17 cellular contexts compared by ENCODE assay signal in the genomic region with DNA sequence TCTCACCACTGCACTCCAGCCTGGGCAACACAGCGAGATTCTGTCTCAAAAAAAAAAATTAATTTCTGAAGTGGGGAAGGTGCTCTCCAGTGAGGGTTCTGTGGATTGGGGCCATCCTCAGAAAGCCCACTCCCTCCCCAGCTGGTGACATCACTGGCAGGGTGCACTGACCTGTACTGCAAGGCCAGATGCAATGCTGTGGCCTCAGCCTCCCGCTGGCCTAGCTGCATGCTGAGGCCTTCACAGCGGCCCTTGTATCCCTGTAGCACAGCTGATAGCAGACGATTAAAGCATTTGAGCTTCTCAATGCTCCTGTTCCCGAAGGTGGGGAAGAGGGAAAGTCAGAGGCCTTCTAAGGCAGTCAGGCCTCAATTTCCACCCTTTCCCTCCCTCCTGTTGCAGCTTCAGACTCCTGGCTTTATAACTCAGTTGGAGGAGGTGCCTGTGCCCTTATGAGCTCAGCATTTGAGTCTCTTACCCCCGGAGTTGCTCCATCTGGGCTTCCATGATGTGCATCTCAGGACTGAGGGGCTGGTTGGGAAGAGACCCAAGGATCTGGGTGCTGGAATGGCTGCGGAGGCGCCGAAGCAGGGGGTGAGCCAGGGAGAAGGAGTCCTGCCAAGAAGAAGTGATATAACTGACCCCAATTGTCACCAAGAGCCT. TPM values are rescaled to one million over a fixed set of nuclear protein-coding genes. Genes with fewer than 3 reads are reported as not detected.
"Had no signal": no experiment of that assay in that cellular context is flagged by ENCODE, and none has a peak within 500 bp of the region (broad histone marks: within the 10 kb centered on the region; RNA-seq: fewer than 3 reads in every experiment).

No MANE protein-coding gene starts in this region.

- H3K4me1 ChIP-seq: psoas muscle had no signal

- H3K4me3 ChIP-seq: psoas muscle, right lobe of liver had no signal

- H3K4me3 Mint-ChIP-seq: activated B cell treated with CpG ODN at 0.5 μM for 24 hours; activated CD4-positive, alpha-beta T cell treated with anti-CD3 and anti-CD28 coated beads, Interleukin-2, amount 10 ng/mL, durations not matched to agents 7 days and 5 days; activated naive CD8-positive, alpha-beta T cell treated with anti-CD3 and anti-CD28 coated beads for 36 hours; activated T-cell treated with anti-CD3 and anti-CD28 coated beads, Interleukin-2, amount 50 U/mL, for 72 hours; nephron progenitor cell; stimulated activated naive CD8-positive, alpha-beta T cell treated with anti-CD3 and anti-CD28 coated beads, Interleukin-15, amount 100 ng/mL, for 72 hours; type B pancreatic cell had no signal

- H3K27ac ChIP-seq: psoas muscle, right lobe of liver had no signal

- H3K27ac Mint-ChIP-seq: activated B cell treated with CpG ODN at 0.5 μM for 24 hours; activated CD4-positive, alpha-beta T cell treated with anti-CD3 and anti-CD28 coated beads, Interleukin-2, amount 10 ng/mL, durations not matched to agents 7 days and 5 days; activated naive CD8-positive, alpha-beta T cell treated with anti-CD3 and anti-CD28 coated beads for 36 hours; activated T-cell treated with anti-CD3 and anti-CD28 coated beads, Interleukin-2, amount 50 U/mL, for 72 hours; nephron progenitor cell; type B pancreatic cell had no signal

- FAIRE-seq: TTC549 had no signal

- H3K9me3 ChIP-seq: psoas muscle, right lobe of liver had no signal

- H3K27me3 ChIP-seq: right lobe of liver had no signal

- H3K36me3 Mint-ChIP-seq: activated naive CD8-positive, alpha-beta T cell treated with anti-CD3 and anti-CD28 coated beads for 36 hours; type B pancreatic cell had no signal

- H3K9me3 Mint-ChIP-seq: activated B cell treated with CpG ODN at 0.5 μM for 24 hours; activated CD4-positive, alpha-beta T cell treated with anti-CD3 and anti-CD28 coated beads, Interleukin-2, amount 10 ng/mL, durations not matched to agents 7 days and 5 days; activated T-cell treated with anti-CD3 and anti-CD28 coated beads, Interleukin-2, amount 50 U/mL, for 72 hours; nephron progenitor cell; stimulated activated naive CD8-positive, alpha-beta T cell treated with anti-CD3 and anti-CD28 coated beads, Interleukin-15, amount 100 ng/mL, for 72 hours; type B pancreatic cell had no signal

- H3K27me3 Mint-ChIP-seq: activated B cell treated with CpG ODN at 0.5 μM for 24 hours; activated CD4-positive, alpha-beta T cell treated with anti-CD3 and anti-CD28 coated beads, Interleukin-2, amount 10 ng/mL, durations not matched to agents 7 days and 5 days; activated naive CD8-positive, alpha-beta T cell treated with anti-CD3 and anti-CD28 coated beads for 36 hours had no signal

- H3K36me3 ChIP-seq: right lobe of liver had no signal

- DNase-seq: activated B cell treated with CpG ODN at 0.5 μM for 24 hours; activated CD4-positive, alpha-beta T cell treated with anti-CD3 and anti-CD28 coated beads, Interleukin-2, amount 10 ng/mL, durations not matched to agents 7 days and 5 days; activated CD8-positive, alpha-beta memory T cell treated with anti-CD3 and anti-CD28 coated beads, Interleukin-2, amount 50 U/mL, for 48 hours; activated gamma-delta T cell treated with Interleukin-2 at 50 U/mL for 16 hours; activated naive CD8-positive, alpha-beta T cell treated with anti-CD3 and anti-CD28 coated beads for 36 hours; activated T-cell treated with anti-CD3 and anti-CD28 coated beads, Interleukin-2, amount 50 U/mL, for 72 hours; hippocampal formation; kidney glomerular epithelial cell; left ventricle myocardium superior; nephron progenitor cell; psoas muscle; right lobe of liver; stimulated activated naive CD8-positive, alpha-beta T cell treated with anti-CD3 and anti-CD28 coated beads, Interleukin-15, amount 100 ng/mL, for 72 hours; T-helper 2 cell had no signal

RNA-seq across cellular contexts. Expression of gene USHBP1, which starts 5.3 kb away (rescaled TPM):
- total RNA-seq: activated naive CD8-positive, alpha-beta T cell treated with anti-CD3 and anti-CD28 coated beads for 36 hours; chondrocyte had no signal
